Comparison of ENCODE assay signal across 2 cellular contexts in genomic region chr19:829129-829758, GRCh38.
A peak's percentile ranks its signal among the peaks of the same experiment; 100 is the strongest.
TF ChIP-seq lines count a peak whose summit lies in the region.

No MANE protein-coding gene starts in this region.

TF ChIP-seq in IMR-90, 13 proteins besides CTCF, POLR2A, EP300 and RAD21:
- TF ChIP-seq SMC3 (IDR thresholded peaks at IDR 0.05; ENCODE audit: low read depth, low read length) = no peak
- TF ChIP-seq MAZ (IDR thresholded peaks at IDR 0.05; ENCODE audit: borderline replicate concordance, low read depth, low read length) = no peak
- TF ChIP-seq BHLHE40 (IDR thresholded peaks at IDR 0.05; ENCODE audit: low read depth, low read length) = no peak
- no peak for TF ChIP-seq CEBPB (IDR thresholded peaks at IDR 0.05; ENCODE audit: low read depth, low read length)
- TF ChIP-seq RCOR1 (IDR thresholded peaks at IDR 0.05; ENCODE audit: insufficient replicate concordance, low read length) = no peak
- no peak for TF ChIP-seq MAFK (IDR thresholded peaks at IDR 0.05; ENCODE audit: low read depth, low read length)
- no peak for TF ChIP-seq RFX5 (IDR thresholded peaks at IDR 0.05; ENCODE audit: low read depth, low read length)
- TF ChIP-seq FOS (IDR thresholded peaks at IDR 0.05; ENCODE audit: low read depth, low read length) = no peak
- TF ChIP-seq NFE2L2 (IDR thresholded peaks at IDR 0.05; ENCODE audit: low read depth, low read length) = no peak
- no peak for TF ChIP-seq CHD1 (IDR thresholded peaks at IDR 0.05; ENCODE audit: low read depth, low read length)
- TF ChIP-seq MXI1 (IDR thresholded peaks at IDR 0.05; ENCODE audit: borderline replicate concordance, low read depth, low read length) = no peak
- TF ChIP-seq USF2 (IDR thresholded peaks at IDR 0.05; ENCODE audit: low read depth, low read length) = no peak
- TF ChIP-seq ELK1 (IDR thresholded peaks at IDR 0.05; ENCODE audit: borderline replicate concordance, low read depth, low read length) = no peak

TF ChIP-seq in GM12878, 131 proteins besides CTCF, POLR2A, EP300 and RAD21:
- TF ChIP-seq PAX5 (IDR thresholded peaks at IDR 0.05; ENCODE audit: borderline replicate concordance, low read depth, low read length) (no peak), POU2F2 (IDR thresholded peaks at IDR 0.05; ENCODE audit: borderline replicate concordance, low read depth, low read length) (0 out of 3 replicates have a peak, but pooled peaks have one; percentile 40), NFXL1 (IDR thresholded peaks at IDR 0.05; ENCODE audit: borderline replicate concordance) (no peak), IKZF1 (conservative IDR thresholded peaks at IDR 0.05) (no peak)
